In the genomic region with DNA sequence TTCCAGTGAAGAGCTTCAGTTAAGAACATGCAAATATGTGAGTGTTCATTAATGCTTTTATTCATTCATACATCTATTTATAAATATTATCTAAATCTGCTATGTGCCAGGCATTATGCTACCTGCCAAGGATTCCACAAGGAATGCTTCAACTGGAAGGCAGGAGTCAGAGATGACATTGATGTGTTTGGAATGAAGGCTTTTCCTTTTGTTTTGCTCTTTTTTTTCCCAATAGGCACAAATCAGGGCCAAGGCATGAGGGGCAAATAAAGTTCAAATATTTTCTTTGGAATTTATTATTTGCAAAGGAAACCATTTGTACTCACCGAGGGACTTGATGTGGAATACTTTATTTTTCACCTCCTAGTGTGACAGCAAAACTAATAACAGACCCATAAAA, we compare ENCODE assay signal across 22 cellular contexts.
DNase-seq lines count a peak whose midpoint lies in the region; ATAC-seq and TF ChIP-seq lines count a peak whose summit lies in the region.
"Had no signal": no experiment of that assay in that cellular context is flagged by ENCODE, and none has a peak within 500 bp of the region (broad histone marks: within the 10 kb centered on the region; RNA-seq: fewer than 3 reads in every experiment).

No MANE protein-coding gene starts in this region.

- H3K9ac ChIP-seq in KMS-11: no peak overlapping the region
- H3K9ac ChIP-seq: BLaER1 had no signal

- TF ChIP-seq CTCF in KMS-11 (conservative IDR thresholded peaks at IDR 0.05; ENCODE audit: low read depth, low read length) (no peak), mesothelial cell of epicardium (IDR thresholded peaks at IDR 0.05; ENCODE audit: unreplicated experiment) (no peak), hepatocyte (IDR thresholded peaks at IDR 0.05; ENCODE audit: poor library complexity) (no peak)

- peak overlapping the region; percentile 76 for H3K27ac Mint-ChIP-seq in mesothelial cell of epicardium
- H3K27ac Mint-ChIP-seq: CD4-positive, alpha-beta T cell; H9 had no signal

- peak; percentile 48 for DNase-seq in GM03348 (ENCODE audit: low spot score)
- DNase-seq in astrocyte of the hippocampus (ENCODE audit: low read depth, low spot score): peak; percentile 72
- no peak for DNase-seq in mesothelial cell of epicardium (ENCODE audit: low spot score in 2 of 2, unreplicated experiment in 2 of 2)
- DNase-seq in hepatocyte (ENCODE audit: low spot score): no peak
- no peak for DNase-seq in NCI-H510A (lab: John Stamatoyannopoulos, UW)
- DNase-seq: CD4-positive, alpha-beta T cell; COR-L47; DMS79; H9; KBM-7; NCI-H1417; NCI-H1930; NCI-H2227 treated with DMSO at 0.1 percent for 48 hours; NCI-H524; NCI-H774; NK-92 treated with Interleukin-12 subunit alpha and Interleukin-12 subunit beta, amount 100 ng/mL, for 24 hours had no signal

- no peak overlapping the region for H3K4me3 Mint-ChIP-seq in mesothelial cell of epicardium
- H3K4me3 Mint-ChIP-seq: CD4-positive, alpha-beta T cell; H9 had no signal

- peaks cover 4% of the 10 kb centered on the region for H3K36me3 Mint-ChIP-seq in mesothelial cell of epicardium

- H3K27ac ChIP-seq in KMS-11 (no peak overlapping the region), hepatocyte (no peak overlapping the region)
- H3K27ac ChIP-seq: BLaER1, SJSA1 had no signal

- ATAC-seq in HG03378 (IDR thresholded peaks at IDR 0.05; ENCODE audit: unreplicated experiment): no peak
- ATAC-seq in GM19452 (IDR thresholded peaks at IDR 0.05; ENCODE audit: unreplicated experiment): no peak
- ATAC-seq: Panc1 had no signal

- H3K36me3 ChIP-seq in KMS-11 (ENCODE audit: insufficient read depth) (no peaks in the 10 kb centered on the region), hepatocyte (replicated peaks; ENCODE audit: insufficient read depth, low read depth) (no peaks in the 10 kb centered on the region)
- H3K36me3 ChIP-seq: BLaER1, SJSA1 had no signal

- H3K4me3 ChIP-seq in KMS-11 (IDR thresholded peaks at IDR 0.05; ENCODE audit: insufficient read depth, low read depth, low read length) (no peak overlapping the region), hepatocyte (no peak overlapping the region)
- H3K4me3 ChIP-seq: BLaER1, SJSA1 had no signal

- H3K4me1 ChIP-seq in KMS-11 (ENCODE audit: low read depth, poor library complexity, severe bottlenecking) (no peaks in the 10 kb centered on the region), hepatocyte (ENCODE audit: insufficient read depth) (no peaks in the 10 kb centered on the region)
- H3K4me1 ChIP-seq: BLaER1, SJSA1 had no signal

- H3K9me3 ChIP-seq in hepatocyte (ENCODE audit: low read depth): no peaks in the 10 kb centered on the region
- H3K9me3 ChIP-seq: BLaER1, SJSA1 had no signal

- peaks cover 8% of the 10 kb centered on the region for H3K9me3 Mint-ChIP-seq in mesothelial cell of epicardium
- H3K9me3 Mint-ChIP-seq: CD4-positive, alpha-beta T cell; H9 had no signal

- no peaks in the 10 kb centered on the region for H4K20me1 ChIP-seq in KMS-11 (ENCODE audit: insufficient read depth)
- H4K20me1 ChIP-seq in hepatocyte (ENCODE audit: insufficient read depth, poor library complexity, severe bottlenecking): no peaks in the 10 kb centered on the region
- H4K20me1 ChIP-seq: BLaER1 had no signal

- no peak overlapping the region for H3K4me2 ChIP-seq in KMS-11
- no peak overlapping the region for H3K4me2 ChIP-seq in hepatocyte
- H3K4me2 ChIP-seq: BLaER1 had no signal

- H3K27me3 Mint-ChIP-seq in mesothelial cell of epicardium (ENCODE audit: low read depth): no peaks in the 10 kb centered on the region
- H3K27me3 Mint-ChIP-seq: CD4-positive, alpha-beta T cell had no signal

- WGBS in hepatocyte (ENCODE audit: low lambda C conversion rate, missing lambda C conversion rate): 63% methylated on average over 1 of the region's 1 CpG

- H3K79me2 ChIP-seq in KMS-11 (ENCODE audit: insufficient read depth, low read depth) (no peaks in the 10 kb centered on the region), hepatocyte (no peaks in the 10 kb centered on the region)

- no peaks in the 10 kb centered on the region for H3K9me2 ChIP-seq in hepatocyte (replicated peaks; ENCODE audit: insufficient read depth)

- peaks cover 19% of the 10 kb centered on the region for H3K4me1 Mint-ChIP-seq in mesothelial cell of epicardium
- H3K4me1 Mint-ChIP-seq: H9 had no signal

- 0 out of 2 replicates have a peak overlapping the region, but pooled peaks have one; percentile 24 for H2AFZ ChIP-seq in KMS-11 (ENCODE audit: low read depth)
- H2AFZ ChIP-seq in hepatocyte: no peak overlapping the region

- no peaks in the 10 kb centered on the region for H3K27me3 ChIP-seq in KMS-11 (ENCODE audit: insufficient read depth, low read depth)
- no peaks in the 10 kb centered on the region for H3K27me3 ChIP-seq in hepatocyte
- H3K27me3 ChIP-seq: BLaER1, SJSA1 had no signal

Comparison
In these comparisons a context has a peak if more than half of its experiments do, and no peak if none do; other contexts are left out.
1. DNase-seq: peak in GM03348 (single experiment) and astrocyte of the hippocampus (single experiment); none in mesothelial cell of epicardium (0 of 2), hepatocyte (single experiment) and NCI-H510A (single experiment).